32 cellular contexts compared by ENCODE assay signal in the genomic region with DNA sequence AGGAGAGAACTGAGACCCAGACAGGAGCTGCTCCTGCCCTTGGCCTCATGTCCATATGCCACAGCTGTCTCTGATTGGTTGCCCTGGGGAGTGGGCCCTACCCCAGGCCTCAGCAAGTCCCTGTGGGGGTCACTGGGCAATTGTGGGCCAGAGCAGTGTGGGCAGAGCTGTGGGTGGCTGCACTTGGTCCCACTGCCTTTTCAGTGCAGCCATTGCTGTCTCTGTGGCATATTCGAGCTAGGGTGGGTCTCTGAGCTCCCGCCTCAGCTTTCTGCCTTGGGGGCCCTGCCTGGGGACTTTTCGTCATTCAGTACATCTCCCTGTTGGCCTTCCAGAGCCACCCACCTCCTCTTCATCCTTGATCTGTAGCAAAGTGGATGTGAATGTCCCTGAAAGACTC.
"Had no signal": no experiment of that assay in that cellular context is flagged by ENCODE, and none has a peak within 500 bp of the region (broad histone marks: within the 10 kb centered on the region; RNA-seq: fewer than 3 reads in every experiment).

No MANE protein-coding gene starts in this region.

- H3K4me3 ChIP-seq: MG63 had no signal

- H3K27ac ChIP-seq: KMS-11 had no signal

- DNase-seq: Karpas-422, Kasumi-1, KG1, MG63, MM.1S, MV-4-11, NCI-H1048, NCI-H1092, NCI-H1092 treated with DMSO at 0.1 percent for 48 hours, NCI-H1105, NCI-H1105 treated with DMSO at 0.1 percent for 48 hours, NCI-H1417 treated with DMSO at 0.1 percent for 48 hours, NCI-H1436, NCI-H1436 treated with DMSO at 0.1 percent for 48 hours, NCI-H146, NCI-H1694, NCI-H1694 treated with DMSO at 0.1 percent for 48 hours, NCI-H187, NCI-H187 treated with DMSO at 0.1 percent for 48 hours, NCI-H1930, NCI-H2029, NCI-H2029 treated with DMSO at 0.1 percent for 48 hours, NCI-H2081, NCI-H2081 treated with DMSO at 0.1 percent for 48 hours, NCI-H2107, NCI-H2171, NCI-H2171 treated with DMSO at 0.1 percent for 48 hours, NCI-H2227 treated with DMSO at 0.1 percent for 48 hours, NCI-H226, NCI-H446, NCI-H446 treated with DMSO at 0.1 percent for 48 hours had no signal

- H3K9ac ChIP-seq: KMS-11 had no signal

- H3K9me3 ChIP-seq: MG63 had no signal

- H3K36me3 ChIP-seq: MG63 had no signal

- H3K4me2 ChIP-seq: KMS-11 had no signal

- H3K27me3 ChIP-seq: MG63 had no signal
